19 cellular contexts compared by ENCODE assay signal in the genomic region with DNA sequence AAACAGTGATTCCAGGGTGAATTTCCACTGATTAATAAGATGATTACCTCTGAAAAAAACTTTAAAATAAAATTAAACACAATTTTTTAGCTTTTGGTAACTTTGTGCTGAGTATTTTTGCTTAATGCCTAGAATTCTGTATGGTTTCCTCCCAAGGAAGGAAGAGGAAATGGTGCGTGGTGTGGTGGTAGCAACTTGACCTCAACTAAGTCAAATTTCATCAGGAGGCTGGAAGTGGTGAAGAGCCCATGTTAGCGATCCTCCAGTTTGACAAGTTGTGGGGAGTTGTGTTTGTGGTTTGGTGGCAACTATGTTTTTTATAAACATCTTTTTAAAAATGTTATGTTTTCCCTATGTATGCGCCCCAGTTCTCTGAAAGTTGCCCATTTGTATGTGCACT. TPM values are rescaled to one million over a fixed set of nuclear protein-coding genes. Genes with fewer than 3 reads are reported as not detected.
DNase-seq lines count a peak whose midpoint lies in the region; ATAC-seq lines count a peak whose summit lies in the region.
"Had no signal": no experiment of that assay in that cellular context is flagged by ENCODE, and none has a peak within 500 bp of the region (broad histone marks: within the 10 kb centered on the region; RNA-seq: fewer than 3 reads in every experiment).

No MANE protein-coding gene starts in this region.

- intact Hi-C loops in activated naive CD4-positive, alpha-beta T cell treated with anti-CD3 and anti-CD28 coated beads for 36 hours (cut with micrococcal nuclease) = no loop called here
- intact Hi-C loops in activated T-helper 1 cell treated with anti-CD3 and anti-CD28 coated beads, Interleukin-12 subunit alpha, Interleukin-12 subunit beta, Interleukin-2, Interleukin-4 antibody, amounts not matched to agents 30 ng/mL and 10 ng/mL and 1 ng/mL, durations not matched to agents 14 hours and 24 hours and 36 hours (cut with micrococcal nuclease) = loop anchor here (1.0 kb wide), 1 partner anchor 23 kb away; no protein-coding TSS in a partner anchor

- H3K36me3 Mint-ChIP-seq in activated naive CD4-positive, alpha-beta T cell treated with anti-CD3 and anti-CD28 coated beads, Interleukin-2, amount 10 ng/mL, durations not matched to agents 7 days and 5 days = peaks cover 12% of the 10 kb centered on the region
- H3K36me3 Mint-ChIP-seq in activated naive CD4-positive, alpha-beta T cell treated with anti-CD3 and anti-CD28 coated beads for 36 hours (ENCODE audit: low read depth) = no peaks in the 10 kb centered on the region
- peaks cover 13% of the 10 kb centered on the region for H3K36me3 Mint-ChIP-seq in activated T-helper 1 cell treated with anti-CD3 and anti-CD28 coated beads, Interleukin-12 subunit alpha, Interleukin-12 subunit beta, Interleukin-2, Interleukin-4 antibody, amounts not matched to agents 30 ng/mL and 10 ng/mL and 1 ng/mL, durations not matched to agents 14 hours and 24 hours and 36 hours (ENCODE audit: low read depth)
- H3K36me3 Mint-ChIP-seq in stimulated activated effector memory CD8-positive, alpha-beta T cell treated with anti-CD3 and anti-CD28 coated beads, Interleukin-12 subunit alpha, Interleukin-12 subunit beta, amount 100 ng/mL, for 72 hours = peaks cover 26% of the 10 kb centered on the region

- H3K9me3 Mint-ChIP-seq in activated naive CD4-positive, alpha-beta T cell treated with anti-CD3 and anti-CD28 coated beads, Interleukin-2, amount 10 ng/mL, durations not matched to agents 7 days and 5 days = no peaks in the 10 kb centered on the region
- no peaks in the 10 kb centered on the region for H3K9me3 Mint-ChIP-seq in activated naive CD4-positive, alpha-beta T cell treated with anti-CD3 and anti-CD28 coated beads for 36 hours
- no peaks in the 10 kb centered on the region for H3K9me3 Mint-ChIP-seq in activated T-helper 1 cell treated with anti-CD3 and anti-CD28 coated beads, Interleukin-12 subunit alpha, Interleukin-12 subunit beta, Interleukin-2, Interleukin-4 antibody, amounts not matched to agents 30 ng/mL and 10 ng/mL and 1 ng/mL, durations not matched to agents 14 hours and 24 hours and 36 hours
- no peaks in the 10 kb centered on the region for H3K9me3 Mint-ChIP-seq in stimulated activated effector memory CD8-positive, alpha-beta T cell treated with anti-CD3 and anti-CD28 coated beads, Interleukin-12 subunit alpha, Interleukin-12 subunit beta, amount 100 ng/mL, for 72 hours
- H3K9me3 Mint-ChIP-seq: activated T-cell treated with anti-CD3 and anti-CD28 coated beads, Interleukin-2, amount 50 U/mL, for 4 hours had no signal

- peak overlapping the region; percentile 73 for H3K27ac Mint-ChIP-seq in activated naive CD4-positive, alpha-beta T cell treated with anti-CD3 and anti-CD28 coated beads, Interleukin-2, amount 10 ng/mL, durations not matched to agents 7 days and 5 days
- no peak overlapping the region for H3K27ac Mint-ChIP-seq in activated naive CD4-positive, alpha-beta T cell treated with anti-CD3 and anti-CD28 coated beads for 36 hours
- H3K27ac Mint-ChIP-seq in activated T-helper 1 cell treated with anti-CD3 and anti-CD28 coated beads, Interleukin-12 subunit alpha, Interleukin-12 subunit beta, Interleukin-2, Interleukin-4 antibody, amounts not matched to agents 30 ng/mL and 10 ng/mL and 1 ng/mL, durations not matched to agents 14 hours and 24 hours and 36 hours = peak overlapping the region; percentile 81
- H3K27ac Mint-ChIP-seq in stimulated activated effector memory CD8-positive, alpha-beta T cell treated with anti-CD3 and anti-CD28 coated beads, Interleukin-12 subunit alpha, Interleukin-12 subunit beta, amount 100 ng/mL, for 72 hours = peak overlapping the region; percentile 32

- DNase-seq in activated naive CD4-positive, alpha-beta T cell treated with anti-CD3 and anti-CD28 coated beads, Interleukin-2, amount 10 ng/mL, durations not matched to agents 7 days and 5 days = peak; percentile 60
- DNase-seq in activated naive CD4-positive, alpha-beta T cell treated with anti-CD3 and anti-CD28 coated beads for 36 hours = no peak
- peak; percentile 59 to 60 for DNase-seq in NOMO-1 (lab: John Stamatoyannopoulos, UW; ENCODE audit: unreplicated experiment in 2 of 2)
- no peak for DNase-seq in activated T-helper 1 cell treated with anti-CD3 and anti-CD28 coated beads, Interleukin-12 subunit alpha, Interleukin-12 subunit beta, Interleukin-2, Interleukin-4 antibody, amounts not matched to agents 30 ng/mL and 10 ng/mL and 1 ng/mL, durations not matched to agents 14 hours and 24 hours and 36 hours (ENCODE audit: low spot score)
- DNase-seq in stimulated activated effector memory CD8-positive, alpha-beta T cell treated with anti-CD3 and anti-CD28 coated beads, Interleukin-12 subunit alpha, Interleukin-12 subunit beta, amount 100 ng/mL, for 72 hours (ENCODE audit: low spot score in 2 of 2) = no peak
- DNase-seq in SW 1271 (lab: John Stamatoyannopoulos, UW) = no peak
- DNase-seq: activated T-cell treated with anti-CD3 and anti-CD28 coated beads, Interleukin-2, amount 50 U/mL, for 4 hours; foreskin fibroblast; left cardiac atrium; MM.1S; NCI-H2081 treated with DMSO at 0.1 percent for 48 hours; NCI-H526; occipital lobe; Peyer's patch; right cardiac atrium; substantia nigra had no signal

- peaks cover 68% of the 10 kb centered on the region for H3K4me1 Mint-ChIP-seq in activated naive CD4-positive, alpha-beta T cell treated with anti-CD3 and anti-CD28 coated beads, Interleukin-2, amount 10 ng/mL, durations not matched to agents 7 days and 5 days
- peaks cover 16% of the 10 kb centered on the region for H3K4me1 Mint-ChIP-seq in activated naive CD4-positive, alpha-beta T cell treated with anti-CD3 and anti-CD28 coated beads for 36 hours (ENCODE audit: low read depth)
- peaks cover 74% of the 10 kb centered on the region for H3K4me1 Mint-ChIP-seq in activated T-helper 1 cell treated with anti-CD3 and anti-CD28 coated beads, Interleukin-12 subunit alpha, Interleukin-12 subunit beta, Interleukin-2, Interleukin-4 antibody, amounts not matched to agents 30 ng/mL and 10 ng/mL and 1 ng/mL, durations not matched to agents 14 hours and 24 hours and 36 hours (ENCODE audit: low read depth)
- H3K4me1 Mint-ChIP-seq in stimulated activated effector memory CD8-positive, alpha-beta T cell treated with anti-CD3 and anti-CD28 coated beads, Interleukin-12 subunit alpha, Interleukin-12 subunit beta, amount 100 ng/mL, for 72 hours = peaks cover 48% of the 10 kb centered on the region

- peaks cover 7% of the 10 kb centered on the region for H3K27me3 Mint-ChIP-seq in activated naive CD4-positive, alpha-beta T cell treated with anti-CD3 and anti-CD28 coated beads, Interleukin-2, amount 10 ng/mL, durations not matched to agents 7 days and 5 days
- no peaks in the 10 kb centered on the region for H3K27me3 Mint-ChIP-seq in activated naive CD4-positive, alpha-beta T cell treated with anti-CD3 and anti-CD28 coated beads for 36 hours (ENCODE audit: low read depth)
- H3K27me3 Mint-ChIP-seq in activated T-helper 1 cell treated with anti-CD3 and anti-CD28 coated beads, Interleukin-12 subunit alpha, Interleukin-12 subunit beta, Interleukin-2, Interleukin-4 antibody, amounts not matched to agents 30 ng/mL and 10 ng/mL and 1 ng/mL, durations not matched to agents 14 hours and 24 hours and 36 hours (ENCODE audit: insufficient read depth) = no peaks in the 10 kb centered on the region

- ATAC-seq in stimulated activated effector memory CD8-positive, alpha-beta T cell treated with anti-CD3 and anti-CD28 coated beads, Interleukin-12 subunit alpha, Interleukin-12 subunit beta, amount 100 ng/mL, for 72 hours = no peak
- ATAC-seq in HG03565 (IDR thresholded peaks at IDR 0.05; ENCODE audit: unreplicated experiment) (no peak), HG02885 (IDR thresholded peaks at IDR 0.05; ENCODE audit: poor library complexity, unreplicated experiment) (no peak)
- ATAC-seq: activated CD4-positive, CD25-positive, alpha-beta regulatory T cell treated with anti-CD3 and anti-CD28 coated beads, Interleukin-2, amount 50 U/mL, for 24 hours; activated T-cell treated with anti-CD3 and anti-CD28 coated beads, Interleukin-2, amount 50 U/mL, for 4 hours; left cardiac atrium; right cardiac atrium had no signal

- CTCF ChIA-PET in activated naive CD4-positive, alpha-beta T cell treated with anti-CD3 and anti-CD28 coated beads, Interleukin-2, amount 10 ng/mL, durations not matched to agents 7 days and 5 days (lab: Charles Lee) = interaction anchor here (1.4 to 1.6 kb wide), 2 partner anchors 19 to 71 kb away, joined by 3 read pairs; partner anchors contain the start of genes AURKA and CSTF1
- CTCF ChIA-PET in activated naive CD4-positive, alpha-beta T cell treated with anti-CD3 and anti-CD28 coated beads for 36 hours (lab: Charles Lee) = interaction anchor here (1.5 kb wide), 1 partner anchor 63 kb away, joined by 5 read pairs; no protein-coding TSS in a partner anchor

- H3K4me3 Mint-ChIP-seq in activated naive CD4-positive, alpha-beta T cell treated with anti-CD3 and anti-CD28 coated beads, Interleukin-2, amount 10 ng/mL, durations not matched to agents 7 days and 5 days = peak overlapping the region; percentile 2
- no peak overlapping the region for H3K4me3 Mint-ChIP-seq in activated naive CD4-positive, alpha-beta T cell treated with anti-CD3 and anti-CD28 coated beads for 36 hours
- H3K4me3 Mint-ChIP-seq in activated T-helper 1 cell treated with anti-CD3 and anti-CD28 coated beads, Interleukin-12 subunit alpha, Interleukin-12 subunit beta, Interleukin-2, Interleukin-4 antibody, amounts not matched to agents 30 ng/mL and 10 ng/mL and 1 ng/mL, durations not matched to agents 14 hours and 24 hours and 36 hours = peak overlapping the region; percentile 45
- H3K4me3 Mint-ChIP-seq in stimulated activated effector memory CD8-positive, alpha-beta T cell treated with anti-CD3 and anti-CD28 coated beads, Interleukin-12 subunit alpha, Interleukin-12 subunit beta, amount 100 ng/mL, for 72 hours = peak overlapping the region; percentile 40
- H3K4me3 Mint-ChIP-seq: activated T-cell treated with anti-CD3 and anti-CD28 coated beads, Interleukin-2, amount 50 U/mL, for 4 hours had no signal

RNA-seq across cellular contexts. Expression of gene RTF2, which starts 5.0 kb away (rescaled TPM):
- total RNA-seq in activated naive CD4-positive, alpha-beta T cell treated with anti-CD3 and anti-CD28 coated beads for 36 hours = 10 to 100 TPM; 76.8 to 82.9 TPM
- total RNA-seq in activated T-helper 1 cell treated with anti-CD3 and anti-CD28 coated beads, Interleukin-12 subunit alpha, Interleukin-12 subunit beta, Interleukin-2, Interleukin-4 antibody, amounts not matched to agents 30 ng/mL and 10 ng/mL and 1 ng/mL, durations not matched to agents 14 hours and 24 hours and 36 hours = 106 and 113 TPM in 2 replicates

RNA-seq across cellular contexts. Expression of gene CASS4, which starts 51.4 kb away (rescaled TPM):
- 1 to 10 TPM; 5.1 to 5.2 TPM for total RNA-seq in activated naive CD4-positive, alpha-beta T cell treated with anti-CD3 and anti-CD28 coated beads for 36 hours
- total RNA-seq in activated T-helper 1 cell treated with anti-CD3 and anti-CD28 coated beads, Interleukin-12 subunit alpha, Interleukin-12 subunit beta, Interleukin-2, Interleukin-4 antibody, amounts not matched to agents 30 ng/mL and 10 ng/mL and 1 ng/mL, durations not matched to agents 14 hours and 24 hours and 36 hours = 6.7 and 7.8 TPM in 2 replicates

Comparison
In these comparisons a context has a peak if more than half of its experiments do, and no peak if none do; other contexts are left out.
1. DNase-seq: peak in activated naive CD4-positive, alpha-beta T cell treated with anti-CD3 and anti-CD28 coated beads, Interleukin-2, amount 10 ng/mL, durations not matched to agents 7 days and 5 days (single experiment) and NOMO-1 (2 of 2); none in activated naive CD4-positive, alpha-beta T cell treated with anti-CD3 and anti-CD28 coated beads for 36 hours (single experiment), activated T-helper 1 cell treated with anti-CD3 and anti-CD28 coated beads, Interleukin-12 subunit alpha, Interleukin-12 subunit beta, Interleukin-2, Interleukin-4 antibody, amounts not matched to agents 30 ng/mL and 10 ng/mL and 1 ng/mL, durations not matched to agents 14 hours and 24 hours and 36 hours (single experiment), stimulated activated effector memory CD8-positive, alpha-beta T cell treated with anti-CD3 and anti-CD28 coated beads, Interleukin-12 subunit alpha, Interleukin-12 subunit beta, amount 100 ng/mL, for 72 hours (0 of 2) and SW 1271 (0 of 2).